8 cellular contexts compared by ENCODE assay signal in genomic region chr3:101778385-101779046, GRCh38. TPM values are rescaled to one million over a fixed set of nuclear protein-coding genes. Genes with fewer than 3 reads are reported as not detected.
DNase-seq lines count a peak whose midpoint lies in the region; ATAC-seq, FAIRE-seq and TF ChIP-seq lines count a peak whose summit lies in the region.

No MANE protein-coding gene starts in this region.

- ATAC-seq in activated T-helper 17 cell treated with anti-CD3 and anti-CD28 coated beads, Interleukin-2, amount 50 U/mL, for 72 hours (replicated peaks): no peak

- H3K27ac Mint-ChIP-seq in T-helper 1 cell treated with Interleukin-12 subunit alpha and Interleukin-12 subunit beta and Interleukin-4 antibody, amounts not matched to agents 30 μg/mL and 1 μg/mL, for 36 hours: peak overlapping the region; percentile 91
- peak overlapping the region; percentile 92 for H3K27ac Mint-ChIP-seq in activated T-helper 17 cell treated with anti-CD3 and anti-CD28 coated beads, Interleukin-2, amount 50 U/mL, for 72 hours

- H3K4me3 ChIP-seq in kidney (ENCODE audit: low read length in 2 of 2) (peak overlapping the region; percentile 83 to 84), suprapubic skin (peak overlapping the region; percentile 83)

- H3K4me1 ChIP-seq in kidney (ENCODE audit: control insufficient read depth in 1 of 2, insufficient read depth in 1 of 2, low read depth in 1 of 2, low read length in 2 of 2) (peaks cover 3 to 8% of the 10 kb centered on the region in 2 donors), suprapubic skin (peaks cover 16% of the 10 kb centered on the region)

- H3K36me3 Mint-ChIP-seq in T-helper 1 cell treated with Interleukin-12 subunit alpha and Interleukin-12 subunit beta and Interleukin-4 antibody, amounts not matched to agents 30 μg/mL and 1 μg/mL, for 36 hours (ENCODE audit: low read depth): peaks cover 4% of the 10 kb centered on the region
- H3K36me3 Mint-ChIP-seq in activated T-helper 17 cell treated with anti-CD3 and anti-CD28 coated beads, Interleukin-2, amount 50 U/mL, for 72 hours (ENCODE audit: low read depth): peaks cover 10% of the 10 kb centered on the region

- H3K27me3 ChIP-seq in suprapubic skin: no peaks in the 10 kb centered on the region

- no peaks in the 10 kb centered on the region for H3K27me3 Mint-ChIP-seq in T-helper 1 cell treated with Interleukin-12 subunit alpha and Interleukin-12 subunit beta and Interleukin-4 antibody, amounts not matched to agents 30 μg/mL and 1 μg/mL, for 36 hours (ENCODE audit: low read depth)
- no peaks in the 10 kb centered on the region for H3K27me3 Mint-ChIP-seq in activated T-helper 17 cell treated with anti-CD3 and anti-CD28 coated beads, Interleukin-2, amount 50 U/mL, for 72 hours

- intact Hi-C loops in kidney (cut with DNase I): no loop called here

- DNase-seq in T-helper 1 cell: no peak
- DNase-seq in kidney: no peak
- no peak for DNase-seq in suprapubic skin (ENCODE audit: low spot score in 2 of 2)
- DNase-seq in DMS114 treated with DMSO at 0.1 percent for 48 hours (lab: John Stamatoyannopoulos, UW; ENCODE audit: unreplicated experiment): no peak
- no peak for DNase-seq in NCI-H2081 (lab: John Stamatoyannopoulos, UW)
- no peak for DNase-seq in globus pallidus (ENCODE audit: low spot score)

- peak; percentile 45 for TF ChIP-seq EP300 in suprapubic skin (IDR thresholded peaks at IDR 0.05)

- H3K9ac ChIP-seq in kidney (ENCODE audit: low read length in 2 of 2): peak overlapping the region; percentile 73 to 82

- 35% methylated on average over 15 of the region's 21 CpGs for WGBS in suprapubic skin

- FAIRE-seq in kidney (lab: Jason Lieb, UNC): no peak

- H3K36me3 ChIP-seq in kidney (ENCODE audit: control insufficient read depth in 1 of 2, insufficient read depth in 2 of 2, low read length in 2 of 2) (peaks cover 3% of the 10 kb centered on the region in 2 donors), suprapubic skin (peaks cover 7% of the 10 kb centered on the region)

- no peaks in the 10 kb centered on the region for H3K9me3 Mint-ChIP-seq in T-helper 1 cell treated with Interleukin-12 subunit alpha and Interleukin-12 subunit beta and Interleukin-4 antibody, amounts not matched to agents 30 μg/mL and 1 μg/mL, for 36 hours
- no peaks in the 10 kb centered on the region for H3K9me3 Mint-ChIP-seq in activated T-helper 17 cell treated with anti-CD3 and anti-CD28 coated beads, Interleukin-2, amount 50 U/mL, for 72 hours

- peak overlapping the region; percentile 90 for H3K4me3 Mint-ChIP-seq in T-helper 1 cell treated with Interleukin-12 subunit alpha and Interleukin-12 subunit beta and Interleukin-4 antibody, amounts not matched to agents 30 μg/mL and 1 μg/mL, for 36 hours
- peak overlapping the region; percentile 83 for H3K4me3 Mint-ChIP-seq in activated T-helper 17 cell treated with anti-CD3 and anti-CD28 coated beads, Interleukin-2, amount 50 U/mL, for 72 hours

- H3K4me1 Mint-ChIP-seq in T-helper 1 cell treated with Interleukin-12 subunit alpha and Interleukin-12 subunit beta and Interleukin-4 antibody, amounts not matched to agents 30 μg/mL and 1 μg/mL, for 36 hours (ENCODE audit: low read depth): peaks cover 30% of the 10 kb centered on the region
- peaks cover 6% of the 10 kb centered on the region for H3K4me1 Mint-ChIP-seq in activated T-helper 17 cell treated with anti-CD3 and anti-CD28 coated beads, Interleukin-2, amount 50 U/mL, for 72 hours

- no peak for TF ChIP-seq POLR2A in suprapubic skin (IDR thresholded peaks at IDR 0.05)

- H3K9me3 ChIP-seq in kidney (ENCODE audit: control insufficient read depth in 1 of 2, low read length in 2 of 2) (no peaks in the 10 kb centered on the region), suprapubic skin (no peaks in the 10 kb centered on the region)

- H3K27ac ChIP-seq in kidney (ENCODE audit: low read depth in 2 of 2, low read length in 2 of 2) (peak overlapping the region; percentile 63 to 71), suprapubic skin (peak overlapping the region; percentile 80)

- TF ChIP-seq CTCF in kidney (IDR thresholded peaks at IDR 0.05; ENCODE audit: borderline replicate concordance, extremely low read depth, insufficient read depth) (no peak), suprapubic skin (IDR thresholded peaks at IDR 0.05) (no peak)

RNA-seq across cellular contexts. Expression of gene NXPE3, which starts 0.5 kb away (rescaled TPM):
- total RNA-seq in activated T-helper 17 cell treated with anti-CD3 and anti-CD28 coated beads, Interleukin-2, amount 50 U/mL, for 72 hours: 10 to 100 TPM; 13.9 to 21.3 TPM
- total RNA-seq in kidney: 13.3 TPM
- 4.9 TPM for polyA plus RNA-seq in kidney (ENCODE audit: insufficient read depth, low read depth, low replicate concordance)
- total RNA-seq in suprapubic skin: 1 to 10 TPM; 2.2 to 5.8 (median 3.6) TPM

RNA-seq across cellular contexts. Expression of gene CEP97, which starts 54.1 kb away (rescaled TPM):
- 10 to 100 TPM; 16.9 to 19.0 TPM for total RNA-seq in activated T-helper 17 cell treated with anti-CD3 and anti-CD28 coated beads, Interleukin-2, amount 50 U/mL, for 72 hours
- total RNA-seq in kidney (7.5 TPM), suprapubic skin (1 to 10 TPM; 8.5 to 9.2 (median 8.9) TPM)
- 1.7 TPM for polyA plus RNA-seq in kidney (ENCODE audit: insufficient read depth, low read depth, low replicate concordance)
